Comparison of ENCODE assay signal across 1 cellular context in genomic region chr16:4367393-4367856, GRCh38.
TF ChIP-seq lines count a peak whose summit lies in the region.

No MANE protein-coding gene starts in this region.

TF ChIP-seq in IMR-90, 13 proteins besides CTCF, POLR2A, EP300 and RAD21:
- no peak for TF ChIP-seq CHD1 (IDR thresholded peaks at IDR 0.05; ENCODE audit: low read depth, low read length)
- no peak for TF ChIP-seq BHLHE40 (IDR thresholded peaks at IDR 0.05; ENCODE audit: low read depth, low read length)
- no peak for TF ChIP-seq FOS (IDR thresholded peaks at IDR 0.05; ENCODE audit: low read depth, low read length)
- no peak for TF ChIP-seq MAZ (IDR thresholded peaks at IDR 0.05; ENCODE audit: borderline replicate concordance, low read depth, low read length)
- no peak for TF ChIP-seq CEBPB (IDR thresholded peaks at IDR 0.05; ENCODE audit: low read depth, low read length)
- no peak for TF ChIP-seq MXI1 (IDR thresholded peaks at IDR 0.05; ENCODE audit: borderline replicate concordance, low read depth, low read length)
- TF ChIP-seq ELK1 (IDR thresholded peaks at IDR 0.05; ENCODE audit: borderline replicate concordance, low read depth, low read length) = no peak
